In genomic region chr3:129015388-129016105, GRCh38 we compare ENCODE assay signal across 8 cellular contexts. TPM values are rescaled to one million over a fixed set of nuclear protein-coding genes. Genes with fewer than 3 reads are reported as not detected.
DNase-seq lines count a peak whose midpoint lies in the region; ATAC-seq and TF ChIP-seq lines count a peak whose summit lies in the region.

No MANE protein-coding gene starts in this region.

- H3K36me3 Mint-ChIP-seq in activated CD4-positive, alpha-beta T cell treated with anti-CD3 and anti-CD28 coated beads for 36 hours (ENCODE audit: low read depth): no peaks in the 10 kb centered on the region
- H3K36me3 Mint-ChIP-seq in endothelial cell (ENCODE audit: low read depth, unreplicated experiment): peaks cover 32% of the 10 kb centered on the region

- H3K4me1 Mint-ChIP-seq in activated CD4-positive, alpha-beta T cell treated with anti-CD3 and anti-CD28 coated beads for 36 hours: peaks cover 36% of the 10 kb centered on the region
- peaks cover 63% of the 10 kb centered on the region for H3K4me1 Mint-ChIP-seq in endothelial cell (ENCODE audit: unreplicated experiment)

- peak overlapping the region; percentile 63 for H3K4me3 Mint-ChIP-seq in activated CD4-positive, alpha-beta T cell treated with anti-CD3 and anti-CD28 coated beads for 36 hours
- peak overlapping the region; percentile 62 for H3K4me3 Mint-ChIP-seq in endothelial cell (ENCODE audit: unreplicated experiment)

- peak; percentile 55 for DNase-seq in activated CD4-positive, alpha-beta T cell treated with anti-CD3 and anti-CD28 coated beads for 36 hours
- DNase-seq in endothelial cell (ENCODE audit: low spot score) (peak; percentile 71), OCI-M2 (lab: John Stamatoyannopoulos, UW; ENCODE audit: unreplicated experiment) (no peak), C1 segment of cervical spinal cord (lab: John Stamatoyannopoulos, UW) (no peak)

- peaks cover 0 to 3% (median 0%) of the 10 kb centered on the region in 3 donors for H3K36me3 ChIP-seq in skeletal muscle tissue (ENCODE audit: control insufficient read depth in 3 of 3, insufficient read depth in 3 of 3, low read length in 3 of 3)

- H3K27ac ChIP-seq in skeletal muscle tissue (ENCODE audit: low read depth, low read length): peak overlapping the region; percentile 23

- peaks cover 19 to 24% (median 19%) of the 10 kb centered on the region in 3 donors for H3K4me1 ChIP-seq in skeletal muscle tissue (ENCODE audit: control insufficient read depth in 3 of 3, insufficient read depth in 3 of 3, low read length in 3 of 3)

- H3K9me3 Mint-ChIP-seq in activated CD4-positive, alpha-beta T cell treated with anti-CD3 and anti-CD28 coated beads for 36 hours (ENCODE audit: low read depth): no peaks in the 10 kb centered on the region
- no peaks in the 10 kb centered on the region for H3K9me3 Mint-ChIP-seq in endothelial cell (ENCODE audit: unreplicated experiment)

- H3K27me3 Mint-ChIP-seq in activated CD4-positive, alpha-beta T cell treated with anti-CD3 and anti-CD28 coated beads for 36 hours: no peaks in the 10 kb centered on the region
- H3K27me3 Mint-ChIP-seq in endothelial cell (ENCODE audit: unreplicated experiment): peaks cover 6% of the 10 kb centered on the region

- TF ChIP-seq CTCF in endothelial cell (IDR thresholded peaks at IDR 0.05; ENCODE audit: unreplicated experiment): no peak

- CTCF ChIA-PET in activated CD4-positive, alpha-beta T cell treated with anti-CD3 and anti-CD28 coated beads for 36 hours (lab: Charles Lee): interaction anchor here (0.6 to 6.2 kb wide), 18 partner anchors 8 to 313 kb away, joined by 3 to 62 read pairs (median 4); partner anchors contain the start of gene CFAP92

- H3K9me3 ChIP-seq in skeletal muscle tissue (ENCODE audit: control insufficient read depth in 3 of 3, low read length in 3 of 3): no peaks in the 10 kb centered on the region

- ATAC-seq in GM18909 (IDR thresholded peaks at IDR 0.05; ENCODE audit: poor library complexity, unreplicated experiment): peak; percentile 7
- ATAC-seq in activated CD4-positive, alpha-beta T cell treated with anti-CD3 and anti-CD28 coated beads for 36 hours: peak; percentile 66
- no peak for ATAC-seq in GM19467 (IDR thresholded peaks at IDR 0.05; ENCODE audit: unreplicated experiment)
- no peak for ATAC-seq in GM19395 (IDR thresholded peaks at IDR 0.05; ENCODE audit: unreplicated experiment)

- no peak overlapping the region for H3K9ac ChIP-seq in skeletal muscle tissue (ENCODE audit: low read depth in 1 of 3, low read length in 3 of 3)

- POLR2A ChIA-PET in activated CD4-positive, alpha-beta T cell treated with anti-CD3 and anti-CD28 coated beads for 36 hours (lab: Charles Lee): interaction anchor here (1.1 to 2.1 kb wide), 8 partner anchors 10 to 300 kb away, joined by 3 to 19 read pairs (median 4); partner anchors contain the start of gene CFAP92

- no peaks in the 10 kb centered on the region for H3K27me3 ChIP-seq in skeletal muscle tissue (ENCODE audit: control insufficient read depth in 3 of 3, insufficient read depth in 3 of 3, low read length in 3 of 3)

- intact Hi-C loops in activated CD4-positive, alpha-beta T cell treated with anti-CD3 and anti-CD28 coated beads for 36 hours (cut with DNase I, micrococcal nuclease): loop anchor here (1.0 to 2.0 kb wide), 2 partner anchors 45 kb away; no protein-coding TSS in a partner anchor

- H3K4me3 ChIP-seq in skeletal muscle tissue (ENCODE audit: low read length in 3 of 3): no peak overlapping the region

- peak overlapping the region; percentile 96 for H3K27ac Mint-ChIP-seq in activated CD4-positive, alpha-beta T cell treated with anti-CD3 and anti-CD28 coated beads for 36 hours
- peak overlapping the region; percentile 100 for H3K27ac Mint-ChIP-seq in endothelial cell (ENCODE audit: unreplicated experiment)

RNA-seq across cellular contexts. Expression of gene EFCC1, which starts 14.4 kb away (rescaled TPM):
- total RNA-seq in activated CD4-positive, alpha-beta T cell treated with anti-CD3 and anti-CD28 coated beads for 36 hours: under 1 TPM; 0.19 to 0.39 TPM
- total RNA-seq in endothelial cell (ENCODE audit: unreplicated experiment) (15.9 TPM), skeletal muscle tissue (1.0 TPM)

RNA-seq across cellular contexts. Expression of gene CFAP92, which starts 21.7 kb away (rescaled TPM):
- under 1 TPM; 0.64 to 0.88 TPM for total RNA-seq in activated CD4-positive, alpha-beta T cell treated with anti-CD3 and anti-CD28 coated beads for 36 hours
- total RNA-seq in endothelial cell (ENCODE audit: unreplicated experiment) (3.7 TPM), skeletal muscle tissue (1.6 TPM)

RNA-seq across cellular contexts. Expression of gene GP9, which starts 45.0 kb away (rescaled TPM):
- total RNA-seq in activated CD4-positive, alpha-beta T cell treated with anti-CD3 and anti-CD28 coated beads for 36 hours: not detected
- 1.5 TPM for total RNA-seq in endothelial cell (ENCODE audit: unreplicated experiment)
- total RNA-seq in skeletal muscle tissue: not detected

Comparison
In these comparisons a context has a peak if more than half of its experiments do, and no peak if none do; other contexts are left out.
1. ATAC-seq: peak in GM18909 (single experiment) and activated CD4-positive, alpha-beta T cell treated with anti-CD3 and anti-CD28 coated beads for 36 hours (single experiment); none in GM19467 (single experiment) and GM19395 (single experiment).
2. DNase-seq: peak in activated CD4-positive, alpha-beta T cell treated with anti-CD3 and anti-CD28 coated beads for 36 hours (single experiment) and endothelial cell (single experiment); none in OCI-M2 (single experiment) and C1 segment of cervical spinal cord (0 of 14).